ENCODE assay signal across 19 cellular contexts in the genomic region with DNA sequence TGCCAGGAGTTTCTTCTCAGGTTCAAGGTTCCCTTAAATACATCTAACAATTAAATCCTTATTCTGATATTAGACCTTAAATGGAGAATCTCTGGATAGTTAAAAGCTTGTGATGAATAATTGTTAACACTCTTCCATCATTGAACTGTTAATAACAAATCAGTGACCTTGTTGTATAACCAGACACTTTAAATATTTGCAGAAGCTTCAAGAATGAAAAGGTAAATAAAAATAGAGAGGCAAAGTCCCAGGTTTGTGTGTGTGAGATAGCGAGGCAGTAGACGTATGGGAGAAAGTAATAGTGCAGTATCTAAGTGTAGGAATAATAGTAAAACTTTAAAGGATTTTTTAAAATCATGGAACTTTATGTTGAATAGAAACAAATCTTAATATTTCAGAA.
A peak's percentile ranks its signal among the peaks of the same experiment; 100 is the strongest.
DNase-seq lines count a peak whose midpoint lies in the region; ATAC-seq, FAIRE-seq and TF ChIP-seq lines count a peak whose summit lies in the region.
"Had no signal": no experiment of that assay in that cellular context is flagged by ENCODE, and none has a peak within 500 bp of the region (broad histone marks: within the 10 kb centered on the region; RNA-seq: fewer than 3 reads in every experiment).

No MANE protein-coding gene starts in this region.

- peaks cover 53% of the 10 kb centered on the region for H3K4me1 Mint-ChIP-seq in mesothelial cell of epicardium
- H3K4me1 Mint-ChIP-seq: CD4-positive, CD25-positive, alpha-beta regulatory T cell; IgD-negative memory B cell had no signal

- peak overlapping the region; percentile 68 for H3K27ac Mint-ChIP-seq in mesothelial cell of epicardium
- H3K27ac Mint-ChIP-seq: CD4-positive, CD25-positive, alpha-beta regulatory T cell; IgD-negative memory B cell had no signal

- no peak overlapping the region for H3K4me3 Mint-ChIP-seq in mesothelial cell of epicardium
- H3K4me3 Mint-ChIP-seq: CD4-positive, CD25-positive, alpha-beta regulatory T cell; IgD-negative memory B cell had no signal

- peak; percentile 88 for FAIRE-seq in islet of Langerhans (lab: Jason Lieb, UNC)
- FAIRE-seq: G401.6, GM12891, HTR-8/SVneo had no signal

- TF ChIP-seq CTCF in mesothelial cell of epicardium (IDR thresholded peaks at IDR 0.05; ENCODE audit: unreplicated experiment) = no peak

- H3K36me3 Mint-ChIP-seq in mesothelial cell of epicardium = no peaks in the 10 kb centered on the region
- H3K36me3 Mint-ChIP-seq: CD4-positive, CD25-positive, alpha-beta regulatory T cell; IgD-negative memory B cell had no signal

- H3K9me3 Mint-ChIP-seq in mesothelial cell of epicardium = no peaks in the 10 kb centered on the region

- no peaks in the 10 kb centered on the region for H3K27me3 Mint-ChIP-seq in mesothelial cell of epicardium (ENCODE audit: low read depth)
- H3K27me3 Mint-ChIP-seq: CD4-positive, CD25-positive, alpha-beta regulatory T cell; IgD-negative memory B cell had no signal

- DNase-seq in NCI-H748 (lab: John Stamatoyannopoulos, UW; ENCODE audit: unreplicated experiment) (peak; percentile 1), NCI-H748 treated with DMSO at 0.1 percent for 48 hours (lab: John Stamatoyannopoulos, UW) (no peak), mesothelial cell of epicardium (ENCODE audit: low spot score in 2 of 2, unreplicated experiment in 2 of 2) (no peak), NCI-H2029 (lab: John Stamatoyannopoulos, UW) (no peak), NK-92 (lab: John Stamatoyannopoulos, UW; ENCODE audit: unreplicated experiment) (no peak)
- DNase-seq: ACHN; Calu3; CD4-positive, CD25-positive, alpha-beta regulatory T cell; DMS 273 treated with DMSO at 0.1 percent for 48 hours; DMS79 treated with DMSO at 0.1 percent for 48 hours; EL; GOT3; KG1 had no signal

- no peak for ATAC-seq in GM19452 (IDR thresholded peaks at IDR 0.05; ENCODE audit: unreplicated experiment)
